13 cellular contexts compared by ENCODE assay signal in the genomic region with DNA sequence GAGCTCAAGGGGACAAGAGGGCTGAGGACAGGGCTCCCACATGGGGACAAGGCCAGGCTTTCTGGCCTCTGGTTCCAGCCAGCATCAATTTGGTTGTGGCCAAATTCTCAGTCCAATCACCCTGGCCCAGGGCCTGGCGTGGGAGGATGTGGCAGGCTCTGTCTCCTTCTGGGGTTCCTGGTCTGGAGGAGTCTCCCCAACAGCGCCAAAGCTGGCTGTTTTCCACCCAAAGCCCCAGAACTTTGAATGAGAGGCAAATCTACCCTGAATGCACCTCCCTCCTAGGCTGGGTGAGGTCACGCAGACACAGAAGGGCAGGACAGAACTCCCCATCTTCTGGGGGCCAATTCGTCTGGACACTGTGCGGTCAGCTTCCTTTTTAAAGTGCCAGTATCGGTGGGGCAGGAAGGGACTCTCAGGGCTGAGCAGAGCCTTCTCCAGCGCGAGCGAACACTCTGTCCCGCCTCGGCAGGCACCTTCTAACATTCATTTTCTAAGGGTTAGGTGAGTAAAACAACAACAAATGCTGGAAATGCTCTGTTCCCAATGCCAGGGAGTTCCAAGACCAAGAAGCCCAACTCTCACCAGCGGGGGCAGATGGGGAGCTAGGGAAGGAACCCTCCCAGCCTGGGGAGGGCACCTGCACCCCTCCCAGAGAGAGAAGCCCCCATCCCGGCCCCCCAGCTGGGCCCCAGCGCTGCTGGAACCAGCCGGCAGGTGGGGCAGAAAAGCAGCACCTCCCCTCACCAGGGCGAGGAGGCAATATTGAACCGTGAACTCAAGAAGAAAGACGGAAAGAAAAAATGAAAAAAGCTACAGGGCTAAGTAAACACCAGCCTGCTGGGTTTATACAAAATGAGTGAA. TPM values are rescaled to one million over a fixed set of nuclear protein-coding genes. Genes with fewer than 3 reads are reported as not detected.
DNase-seq lines count a peak whose midpoint lies in the region; ATAC-seq and TF ChIP-seq lines count a peak whose summit lies in the region.
"Had no signal": no experiment of that assay in that cellular context is flagged by ENCODE, and none has a peak within 500 bp of the region (broad histone marks: within the 10 kb centered on the region; RNA-seq: fewer than 3 reads in every experiment).

No MANE protein-coding gene starts in this region.

- H3K4me1 ChIP-seq in Panc1 (ENCODE audit: control insufficient read depth, insufficient read depth, low read length) (peaks cover 65% of the 10 kb centered on the region), esophagus muscularis mucosa (peaks cover 37 to 65% (median 57%) of the 10 kb centered on the region in 4 donors)
- H3K4me1 ChIP-seq: foreskin keratinocyte had no signal

- TF ChIP-seq POLR2A in esophagus muscularis mucosa (IDR thresholded peaks at IDR 0.05; ENCODE audit: low read depth), result no peak

- intact Hi-C loops in CD4-positive, alpha-beta T cell (cut with DNase I, micrococcal nuclease), result no loop called here
- intact Hi-C loops in Panc1 (cut with micrococcal nuclease; ENCODE audit: unreplicated experiment) (loop anchor here (5.0 kb wide), 2 partner anchors 36 to 96 kb away; no protein-coding TSS in a partner anchor), esophagus muscularis mucosa (cut with DNase I) (loop anchor here (5.0 kb wide), 1 partner anchor 41 kb away; a partner anchor contains a TSS)

- H3K4me3 ChIP-seq in Panc1 (ENCODE audit: low read depth in 2 of 2, low read length in 2 of 2) (no peak overlapping the region), esophagus muscularis mucosa (no peak overlapping the region)
- H3K4me3 ChIP-seq: cardiac muscle cell, suprapubic skin had no signal

- DNase-seq in CD4-positive, alpha-beta T cell, result no peak
- DNase-seq in Panc1 (ENCODE audit: low read depth, low spot score) (no peak), esophagus muscularis mucosa (ENCODE audit: extremely low spot score) (no peak), NK-92 (lab: John Stamatoyannopoulos, UW; ENCODE audit: unreplicated experiment) (no peak), NCI-H1417 treated with DMSO at 0.1 percent for 48 hours (lab: John Stamatoyannopoulos, UW) (no peak)
- DNase-seq: activated naive CD4-positive, alpha-beta T cell treated with Interleukin-2 at 50 U/mL for 16 hours; DMS 273 treated with DMSO at 0.1 percent for 48 hours; endodermal cell; foreskin keratinocyte; SIG-M5 had no signal

- H3K27ac ChIP-seq in CD4-positive, alpha-beta T cell (ENCODE audit: low read depth, low read length), result no peak overlapping the region
- H3K27ac ChIP-seq in Panc1 (ENCODE audit: low read length) (peak overlapping the region; percentile 93), esophagus muscularis mucosa (replicated peaks in 1 of 4) (peak overlapping the region in 3 of 4 donors; percentile 10 to 50 (median 20))
- H3K27ac ChIP-seq: cardiac muscle cell, foreskin keratinocyte, suprapubic skin had no signal

- no peaks in the 10 kb centered on the region for H3K27me3 Mint-ChIP-seq in CD4-positive, alpha-beta T cell

- H3K27ac Mint-ChIP-seq in CD4-positive, alpha-beta T cell, result peak overlapping the region; percentile 88
- H3K27ac Mint-ChIP-seq: endodermal cell had no signal

- no peak for TF ChIP-seq CTCF in CD4-positive, alpha-beta T cell (IDR thresholded peaks at IDR 0.05)
- no peak for TF ChIP-seq CTCF in Panc1 (IDR thresholded peaks at IDR 0.05)
- TF ChIP-seq CTCF in esophagus muscularis mucosa (IDR thresholded peaks at IDR 0.05), result no peak

- H3K36me3 Mint-ChIP-seq in CD4-positive, alpha-beta T cell (ENCODE audit: low read depth), result peaks cover 89% of the 10 kb centered on the region

- H3K9me3 Mint-ChIP-seq in CD4-positive, alpha-beta T cell, result no peaks in the 10 kb centered on the region
- H3K9me3 Mint-ChIP-seq: endodermal cell had no signal

- CTCF ChIA-PET in CD4-positive, alpha-beta T cell (lab: Charles Lee), result interaction anchor here (1.2 to 6.4 kb wide), 3 partner anchors 11 to 94 kb away, joined by 4 to 74 read pairs (median 67); a partner anchor contains a TSS
- CTCF ChIA-PET in Panc1 (lab: Charles Lee), result no interaction called here

- peaks cover 12% of the 10 kb centered on the region for H3K36me3 ChIP-seq in Panc1 (ENCODE audit: control insufficient read depth, insufficient read depth, low read length)
- H3K36me3 ChIP-seq in esophagus muscularis mucosa, result peaks cover 13 to 53% (median 30%) of the 10 kb centered on the region in 4 donors

- POLR2A ChIA-PET in CD4-positive, alpha-beta T cell (lab: Charles Lee), result interaction anchor here (0.7 to 6.0 kb wide), 7 partner anchors 13 to 132 kb away, joined by 3 to 31 read pairs (median 4); a partner anchor contains a TSS
- POLR2A ChIA-PET in Panc1 (lab: Charles Lee), result no interaction called here

- ATAC-seq in CD4-positive, alpha-beta T cell (ENCODE audit: poor library complexity), result no peak
- ATAC-seq in Panc1, result no peak
- no peak for ATAC-seq in HG03460 (IDR thresholded peaks at IDR 0.05; ENCODE audit: unreplicated experiment)
- ATAC-seq: foreskin keratinocyte had no signal

- in situ Hi-C loops in Panc1 (cut with HindIII; ENCODE audit: low pct_unique_long_range_greater_than_20kb, low sequenced_read_pairs), result loop anchor here (25.0 kb wide), 1 partner anchor 146 kb away; no protein-coding TSS in a partner anchor

- H3K9me3 ChIP-seq in CD4-positive, alpha-beta T cell (ENCODE audit: control insufficient read depth, low read length), result no peaks in the 10 kb centered on the region
- H3K9me3 ChIP-seq in Panc1 (ENCODE audit: control insufficient read depth, insufficient read depth, low read depth, low read length) (no peaks in the 10 kb centered on the region), esophagus muscularis mucosa (no peaks in the 10 kb centered on the region)
- H3K9me3 ChIP-seq: suprapubic skin had no signal

- TF ChIP-seq EP300 in esophagus muscularis mucosa (IDR thresholded peaks at IDR 0.05), result no peak

- H3K4me3 Mint-ChIP-seq in CD4-positive, alpha-beta T cell, result peak overlapping the region; percentile 30
- H3K4me3 Mint-ChIP-seq: endodermal cell had no signal

- H3K27me3 ChIP-seq in CD4-positive, alpha-beta T cell (ENCODE audit: control insufficient read depth, insufficient read depth, low read length), result no peaks in the 10 kb centered on the region
- no peaks in the 10 kb centered on the region for H3K27me3 ChIP-seq in Panc1 (ENCODE audit: control insufficient read depth, insufficient read depth, low read length)
- H3K27me3 ChIP-seq in esophagus muscularis mucosa, result no peaks in the 10 kb centered on the region
- H3K27me3 ChIP-seq: cardiac muscle cell, foreskin keratinocyte, suprapubic skin had no signal

- WGBS in esophagus muscularis mucosa, result 70% methylated on average over 16 of the region's 18 CpGs

- H3K4me1 Mint-ChIP-seq in CD4-positive, alpha-beta T cell (ENCODE audit: low read depth), result peaks cover 59% of the 10 kb centered on the region

- TSS peak; percentile 44 for BruUV-seq in Panc1 (replicated peaks; lab: Mats Ljungman, UMichigan)

RNA-seq across cellular contexts. Expression of a gene that starts 3.6 kb away (rescaled TPM):
- total RNA-seq in CD4-positive, alpha-beta T cell, result 10 to 100 TPM; 41.7 to 47.6 TPM
- total RNA-seq in Panc1 (2021; ENCODE audit: unreplicated experiment), result 58.7 TPM
- polyA plus RNA-seq in Panc1 (2012; ENCODE audit: insufficient read length), result 51.1 TPM
- 10 to 100 TPM in 1 of 4 donors, 1 to 10 TPM in 3; 6.6 to 13.3 (median 8.5) TPM for total RNA-seq in esophagus muscularis mucosa

RNA-seq across cellular contexts. Expression of a gene that starts 10.7 kb away (rescaled TPM):
- 1 to 10 TPM; 2.9 to 3.3 TPM for total RNA-seq in CD4-positive, alpha-beta T cell
- 7.8 TPM for total RNA-seq in Panc1 (2021; ENCODE audit: unreplicated experiment)
- 10.9 TPM for polyA plus RNA-seq in Panc1 (2012; ENCODE audit: insufficient read length)
- total RNA-seq in esophagus muscularis mucosa, result 1 to 10 TPM; 1.3 to 2.8 (median 2.2) TPM

RNA-seq across cellular contexts. Expression of a gene that starts 24.5 kb away (rescaled TPM):
- 10 to 100 TPM; 28.7 to 30.2 TPM for total RNA-seq in CD4-positive, alpha-beta T cell
- total RNA-seq in Panc1 (2021; ENCODE audit: unreplicated experiment) (38.0 TPM), esophagus muscularis mucosa (10 to 100 TPM; 20.3 to 44.8 (median 35.9) TPM)
- 69.5 TPM for polyA plus RNA-seq in Panc1 (2012; ENCODE audit: insufficient read length)

RNA-seq across cellular contexts. Expression of a gene that starts 39.5 kb away (rescaled TPM):
- total RNA-seq in CD4-positive, alpha-beta T cell, result 100 to 1,000 TPM; 440 to 463 TPM
- total RNA-seq in Panc1 (2021; ENCODE audit: unreplicated experiment) (361 TPM), esophagus muscularis mucosa (10 to 100 TPM; 12.4 to 29.5 (median 20.0) TPM)
- 215 TPM for polyA plus RNA-seq in Panc1 (2012; ENCODE audit: insufficient read length)

RNA-seq across cellular contexts. Expression of a gene that starts 41.9 kb away (rescaled TPM):
- 10 to 100 TPM; 93.1 to 97.5 TPM for total RNA-seq in CD4-positive, alpha-beta T cell
- 50.2 TPM for total RNA-seq in Panc1 (2021; ENCODE audit: unreplicated experiment)
- polyA plus RNA-seq in Panc1 (2012; ENCODE audit: insufficient read length), result 98.1 TPM
- 100 to 1,000 TPM in 3 of 4 donors, 10 to 100 TPM in 1; 95.9 to 169 (median 125) TPM for total RNA-seq in esophagus muscularis mucosa

Comparison
In these comparisons a context has a peak if more than half of its experiments do, and no peak if none do; other contexts are left out.
1. intact Hi-C loops: an anchor here in Panc1 (5.0 kb wide) and esophagus muscularis mucosa (5.0 kb wide); none called in CD4-positive, alpha-beta T cell.